In genomic region chr1:20124451-20125057, GRCh38 we compare ENCODE assay signal across 11 cellular contexts. TPM values are rescaled to one million over a fixed set of nuclear protein-coding genes. Genes with fewer than 3 reads are reported as not detected.
DNase-seq lines count a peak whose midpoint lies in the region; ATAC-seq, FAIRE-seq and TF ChIP-seq lines count a peak whose summit lies in the region.
"Had no signal": no experiment of that assay in that cellular context is flagged by ENCODE, and none has a peak within 500 bp of the region (broad histone marks: within the 10 kb centered on the region; RNA-seq: fewer than 3 reads in every experiment).

No MANE protein-coding gene starts in this region.

- H2AFZ ChIP-seq in keratinocyte (ENCODE audit: control insufficient read depth, low read length), result peak overlapping the region; percentile 6

- H3K36me3 ChIP-seq in A673 (ENCODE audit: insufficient read depth, low read length, poor library complexity, severe bottlenecking) (no peaks in the 10 kb centered on the region), adipocyte (ENCODE audit: control insufficient read depth, insufficient read depth, low read length, severe bottlenecking) (no peaks in the 10 kb centered on the region), keratinocyte (ENCODE audit: control insufficient read depth in 2 of 2, extremely low read depth in 1 of 2, insufficient read depth in 2 of 2, low read length in 2 of 2) (no peaks in the 10 kb centered on the region), Caco-2 (ENCODE audit: control insufficient read depth, insufficient read depth, low read length) (no peaks in the 10 kb centered on the region)

- DNase-seq in A673 (ENCODE audit: low spot score), result peak; percentile 84
- DNase-seq in HS-27A (ENCODE audit: low read depth), result peak; percentile 54
- peak; percentile 42 for DNase-seq in adipocyte (ENCODE audit: low read depth)
- DNase-seq in keratinocyte (ENCODE audit: low read depth, low spot score), result peak; percentile 40
- DNase-seq in HuH-7 (ENCODE audit: low spot score), result no peak
- DNase-seq in activated CD4-positive, alpha-beta T cell treated with anti-CD3 and anti-CD28 coated beads for 4 hours, result no peak
- DNase-seq in Caco-2, result no peak
- DNase-seq: activated naive CD4-positive, alpha-beta T cell treated with anti-CD3 and anti-CD28 coated beads, Interleukin-2, amount 10 ng/mL, durations not matched to agents 7 days and 5 days; NCI-H82 had no signal

- FAIRE-seq in keratinocyte (lab: Jason Lieb, UNC), result peak; percentile 97

- TF ChIP-seq CTCF in A673 (conservative IDR thresholded peaks at IDR 0.05; ENCODE audit: low read depth, low read length), result no peak
- TF ChIP-seq CTCF in keratinocyte (optimal IDR thresholded peaks at IDR 0.05 in 1 of 3, IDR thresholded peaks at IDR 0.05 in 1 of 3, conservative IDR thresholded peaks at IDR 0.05 in 1 of 3; ENCODE audit: extremely low read depth in 1 of 3, insufficient read depth in 2 of 3, low read length in 3 of 3), result no peak
- TF ChIP-seq CTCF in Caco-2 (IDR thresholded peaks at IDR 0.05; ENCODE audit: insufficient read depth in 1 of 2, low read depth in 1 of 2, low read length in 1 of 2, severe bottlenecking in 1 of 2, unreplicated experiment in 1 of 2), result no peak

- CTCF ChIA-PET in A673 (lab: Charles Lee) (no interaction called here), Caco-2 (lab: Charles Lee) (no interaction called here)

- H3K4me2 ChIP-seq in keratinocyte (ENCODE audit: control insufficient read depth, extremely low read depth, insufficient read depth, low read depth, low read length), result peak overlapping the region; percentile 52

- no peak overlapping the region for H3K27ac Mint-ChIP-seq in Caco-2 (ENCODE audit: unreplicated experiment)
- H3K27ac Mint-ChIP-seq: activated naive CD4-positive, alpha-beta T cell treated with anti-CD3 and anti-CD28 coated beads, Interleukin-2, amount 10 ng/mL, durations not matched to agents 7 days and 5 days had no signal

- H3K79me2 ChIP-seq in keratinocyte (ENCODE audit: control insufficient read depth, insufficient read depth, low read length), result no peaks in the 10 kb centered on the region

- H3K4me1 Mint-ChIP-seq in Caco-2 (ENCODE audit: low read depth, unreplicated experiment), result no peaks in the 10 kb centered on the region
- H3K4me1 Mint-ChIP-seq: activated naive CD4-positive, alpha-beta T cell treated with anti-CD3 and anti-CD28 coated beads, Interleukin-2, amount 10 ng/mL, durations not matched to agents 7 days and 5 days had no signal

- ATAC-seq in HG03342 (IDR thresholded peaks at IDR 0.05; ENCODE audit: unreplicated experiment), result no peak

- dilution Hi-C loops in keratinocyte (cut with MboI; ENCODE audit: extremely low pct_ligation_motif_present, low sequenced_read_pairs), result no loop called here

- no peaks in the 10 kb centered on the region for H4K20me1 ChIP-seq in keratinocyte (ENCODE audit: control insufficient read depth, extremely low read depth, insufficient read depth, low read length)

- H3K27me3 Mint-ChIP-seq in Caco-2 (ENCODE audit: insufficient read depth, unreplicated experiment), result peaks cover 3% of the 10 kb centered on the region

- H3K36me3 Mint-ChIP-seq in Caco-2 (ENCODE audit: insufficient read depth, unreplicated experiment), result no peaks in the 10 kb centered on the region
- H3K36me3 Mint-ChIP-seq: activated naive CD4-positive, alpha-beta T cell treated with anti-CD3 and anti-CD28 coated beads, Interleukin-2, amount 10 ng/mL, durations not matched to agents 7 days and 5 days had no signal

- H3K4me3 ChIP-seq in A673 (ENCODE audit: low read depth, low read length, poor library complexity, severe bottlenecking), result no peak overlapping the region
- no peak overlapping the region for H3K4me3 ChIP-seq in adipocyte (ENCODE audit: low read length)
- peak overlapping the region in 2 of 3 experiments; percentile 18 to 34 for H3K4me3 ChIP-seq in keratinocyte (ENCODE audit: control insufficient read depth in 2 of 3, extremely low read depth in 1 of 3, insufficient read depth in 2 of 3, low read depth in 1 of 3, low read length in 3 of 3)
- no peak overlapping the region for H3K4me3 ChIP-seq in Caco-2 (ENCODE audit: low read depth, low read length)

- H3K27ac ChIP-seq in A673 (ENCODE audit: low read depth, low read length, poor library complexity, severe bottlenecking) (no peak overlapping the region), keratinocyte (ENCODE audit: control insufficient read depth, insufficient read depth, low read length) (no peak overlapping the region)

- H3K9ac ChIP-seq in adipocyte (ENCODE audit: low read length) (no peak overlapping the region), keratinocyte (ENCODE audit: control insufficient read depth, extremely low read depth, insufficient read depth, low read length) (peak overlapping the region; percentile 5)

- BruUV-seq in A673 (replicated peaks; lab: Mats Ljungman, UMichigan), result no TSS peak
- BruUV-seq in Caco-2 (replicated peaks; lab: Mats Ljungman, UMichigan), result no TSS peak

- POLR2A ChIA-PET in A673 (lab: Charles Lee; ENCODE audit: low non-redundant PET), result no interaction called here
- POLR2A ChIA-PET in Caco-2 (lab: Charles Lee), result no interaction called here

- intact Hi-C loops in A673 (cut with micrococcal nuclease; ENCODE audit: unreplicated experiment) (no loop called here), Caco-2 (cut with micrococcal nuclease; ENCODE audit: unreplicated experiment) (no loop called here)

- H3K9me1 ChIP-seq in keratinocyte (ENCODE audit: control insufficient read depth, extremely low read depth, insufficient read depth, low read length), result no peaks in the 10 kb centered on the region

- no peaks in the 10 kb centered on the region for H3K9me3 Mint-ChIP-seq in Caco-2 (ENCODE audit: unreplicated experiment)
- H3K9me3 Mint-ChIP-seq: activated naive CD4-positive, alpha-beta T cell treated with anti-CD3 and anti-CD28 coated beads, Interleukin-2, amount 10 ng/mL, durations not matched to agents 7 days and 5 days had no signal

- peaks cover 3% of the 10 kb centered on the region for H3K27me3 ChIP-seq in A673 (replicated peaks; ENCODE audit: insufficient read depth, low read depth, low read length, poor library complexity)
- peaks cover 9% of the 10 kb centered on the region for H3K27me3 ChIP-seq in adipocyte (replicated peaks; ENCODE audit: control insufficient read depth, insufficient read depth, low read length)
- H3K27me3 ChIP-seq in keratinocyte (ENCODE audit: control insufficient read depth, extremely low read depth, insufficient read depth, low read length), result peaks cover 9% of the 10 kb centered on the region
- H3K27me3 ChIP-seq in Caco-2 (replicated peaks; ENCODE audit: control insufficient read depth, insufficient read depth, low read length), result no peaks in the 10 kb centered on the region

- H3K4me3 Mint-ChIP-seq in Caco-2 (ENCODE audit: unreplicated experiment), result no peak overlapping the region
- H3K4me3 Mint-ChIP-seq: activated naive CD4-positive, alpha-beta T cell treated with anti-CD3 and anti-CD28 coated beads, Interleukin-2, amount 10 ng/mL, durations not matched to agents 7 days and 5 days had no signal

- H3K4me1 ChIP-seq in A673 (ENCODE audit: insufficient read depth, low read length, poor library complexity, severe bottlenecking) (peaks cover 12% of the 10 kb centered on the region), adipocyte (ENCODE audit: control insufficient read depth, insufficient read depth, low read length) (peaks cover 8% of the 10 kb centered on the region), keratinocyte (ENCODE audit: control insufficient read depth, extremely low read depth, insufficient read depth, low read length) (peaks cover 20% of the 10 kb centered on the region), Caco-2 (no peaks in the 10 kb centered on the region)

- H3K9me3 ChIP-seq in A673 (ENCODE audit: low read depth, low read length, poor library complexity, severe bottlenecking) (no peaks in the 10 kb centered on the region), adipocyte (ENCODE audit: control insufficient read depth, low read length) (no peaks in the 10 kb centered on the region), keratinocyte (ENCODE audit: control insufficient read depth, low read depth, low read length) (no peaks in the 10 kb centered on the region), Caco-2 (no peaks in the 10 kb centered on the region)

RNA-seq across cellular contexts. Expression of gene PLA2G2D, which starts 5.2 kb away (rescaled TPM):
- not detected in 2 replicates for total RNA-seq in A673 (2021)
- not detected in 3 replicates for polyA plus RNA-seq in keratinocyte
- polyA plus RNA-seq in keratinocyte (2011; ENCODE audit: low read depth), result not detected
- not detected in 2 replicates for polyA plus RNA-seq in keratinocyte (2011; cell fraction: cytosol; rRNA removed)
- not detected in 2 replicates for polyA plus RNA-seq in keratinocyte (2011; cell fraction: nucleus; rRNA removed)
- polyA plus RNA-seq in keratinocyte (2012; ENCODE audit: low replicate concordance), result not detected in 2 replicates
- polyA minus RNA-seq in keratinocyte, result not detected in 3 replicates
- not detected for polyA minus RNA-seq in keratinocyte (2011; cell fraction: cytosol; rRNA and poly(A)+ RNA removed)
- not detected in 2 replicates for polyA minus RNA-seq in keratinocyte (2011; cell fraction: nucleus; rRNA and poly(A)+ RNA removed)
- not detected in 2 replicates for total RNA-seq in Caco-2 (2022)

RNA-seq across cellular contexts. Expression of gene PLA2G2F, which starts 14.6 kb away (rescaled TPM):
- total RNA-seq in A673 (2021) (not detected in 2 replicates), Caco-2 (2022) (not detected in 2 replicates)
- polyA plus RNA-seq in keratinocyte, result 0.26 to 0.31 TPM (median 0.26 TPM) in 3 replicates
- 3.5 TPM for polyA plus RNA-seq in keratinocyte (2011; ENCODE audit: low read depth)
- 0.14 and 0.23 TPM in 2 replicates for polyA plus RNA-seq in keratinocyte (2011; cell fraction: cytosol; rRNA removed)
- 1.7 and 2.2 TPM in 2 replicates for polyA plus RNA-seq in keratinocyte (2011; cell fraction: nucleus; rRNA removed)
- 0.21 and 13.3 TPM in 2 replicates for polyA plus RNA-seq in keratinocyte (2012; ENCODE audit: low replicate concordance)
- 0.13 to 0.52 TPM (median 0.42 TPM) in 3 replicates for polyA minus RNA-seq in keratinocyte
- not detected for polyA minus RNA-seq in keratinocyte (2011; cell fraction: cytosol; rRNA and poly(A)+ RNA removed)
- 0.39 and 0.95 TPM in 2 replicates for polyA minus RNA-seq in keratinocyte (2011; cell fraction: nucleus; rRNA and poly(A)+ RNA removed)
- polyA plus RNA-seq: liver had no signal

RNA-seq across cellular contexts. Expression of gene PLA2G5, which starts 54.6 kb away (rescaled TPM):
- total RNA-seq in A673 (2021) (not detected in 2 replicates), Caco-2 (2022) (not detected in 2 replicates)
- polyA plus RNA-seq in keratinocyte, result 0.16 TPM in 1 of 3 replicates, not detected in the others
- polyA plus RNA-seq in keratinocyte (2011; ENCODE audit: low read depth), result not detected
- polyA plus RNA-seq in keratinocyte (2011; cell fraction: cytosol; rRNA removed), result 0.05 and 0.10 TPM in 2 replicates
- polyA plus RNA-seq in keratinocyte (2011; cell fraction: nucleus; rRNA removed), result not detected in 2 replicates
- not detected in 2 replicates for polyA plus RNA-seq in keratinocyte (2012; ENCODE audit: low replicate concordance)
- 0.16 TPM in 1 of 3 replicates, not detected in the others for polyA minus RNA-seq in keratinocyte
- polyA minus RNA-seq in keratinocyte (2011; cell fraction: cytosol; rRNA and poly(A)+ RNA removed), result not detected
- polyA minus RNA-seq in keratinocyte (2011; cell fraction: nucleus; rRNA and poly(A)+ RNA removed), result not detected in 2 replicates

Comparison
In these comparisons a context has a peak if more than half of its experiments do, and no peak if none do; other contexts are left out.
1. DNase-seq: peak in A673 (single experiment), HS-27A (single experiment), adipocyte (single experiment) and keratinocyte (single experiment); none in HuH-7 (single experiment), activated CD4-positive, alpha-beta T cell treated with anti-CD3 and anti-CD28 coated beads for 4 hours (0 of 2) and Caco-2 (0 of 2).
2. H3K4me3 ChIP-seq: peak in keratinocyte (2 of 3); none in A673 (single experiment), adipocyte (single experiment) and Caco-2 (single experiment).